18 cellular contexts compared by ENCODE assay signal in genomic region chr9:123120953-123121352, GRCh38.
DNase-seq lines count a peak whose midpoint lies in the region; ATAC-seq and TF ChIP-seq lines count a peak whose summit lies in the region.
"Had no signal": no experiment of that assay in that cellular context is flagged by ENCODE, and none has a peak within 500 bp of the region (broad histone marks: within the 10 kb centered on the region; RNA-seq: fewer than 3 reads in every experiment).

No MANE protein-coding gene starts in this region.

- H3K4me3 ChIP-seq in Karpas-422 (ENCODE audit: low read length) (no peak overlapping the region), esophagus muscularis mucosa (no peak overlapping the region), rectal smooth muscle tissue (ENCODE audit: low read length) (no peak overlapping the region)
- H3K4me3 ChIP-seq: GM23338 had no signal

- H3K9me3 ChIP-seq in Karpas-422 (ENCODE audit: low read length) (no peaks in the 10 kb centered on the region), esophagus muscularis mucosa (no peaks in the 10 kb centered on the region)
- H3K9me3 ChIP-seq: BE2C had no signal

- ATAC-seq in activated CD4-positive, alpha-beta T cell treated with anti-CD3 and anti-CD28 coated beads for 36 hours, result peak; percentile 63

- 72% methylated on average over 1 of the region's 1 CpG for WGBS in esophagus muscularis mucosa

- no peaks in the 10 kb centered on the region for H3K9me3 Mint-ChIP-seq in activated CD4-positive, alpha-beta T cell treated with anti-CD3 and anti-CD28 coated beads for 36 hours (ENCODE audit: low read depth)
- H3K9me3 Mint-ChIP-seq: CD4-positive, alpha-beta T cell; GM23338 had no signal

- H3K27ac ChIP-seq in Karpas-422 (ENCODE audit: low read length) (peak overlapping the region; percentile 23; the same call in 1 of the 2 replicates), esophagus muscularis mucosa (replicated peaks in 1 of 4) (peak overlapping the region; percentile 39 to 62 (median 51)), rectal smooth muscle tissue (ENCODE audit: low read depth, low read length) (peak overlapping the region; percentile 17)

- H3K4me1 ChIP-seq in Karpas-422 (ENCODE audit: low read length), result peaks cover 22% of the 10 kb centered on the region
- H3K4me1 ChIP-seq in esophagus muscularis mucosa, result peaks cover 22 to 42% (median 37%) of the 10 kb centered on the region in 4 donors
- peaks cover 10% of the 10 kb centered on the region for H3K4me1 ChIP-seq in rectal smooth muscle tissue (ENCODE audit: control insufficient read depth, insufficient read depth, low read length)

- no peak overlapping the region for H3K4me3 Mint-ChIP-seq in activated CD4-positive, alpha-beta T cell treated with anti-CD3 and anti-CD28 coated beads for 36 hours
- H3K4me3 Mint-ChIP-seq: CD4-positive, alpha-beta T cell; GM23338 had no signal

- no peak for TF ChIP-seq CTCF in esophagus muscularis mucosa (IDR thresholded peaks at IDR 0.05)
- no peak for TF ChIP-seq CTCF in GM10248 (IDR thresholded peaks at IDR 0.05; ENCODE audit: control extremely low read depth, extremely low read depth, low read depth, missing control alignments)

- CTCF ChIA-PET in activated CD4-positive, alpha-beta T cell treated with anti-CD3 and anti-CD28 coated beads for 36 hours (lab: Charles Lee), result interaction anchor here (0.6 to 1.3 kb wide), 3 partner anchors 9 to 45 kb away, joined by 3 to 4 read pairs (median 4); no protein-coding TSS in a partner anchor
- CTCF ChIA-PET in GM10248 (lab: Yijun Ruan, JAX), result interaction anchor here (0.8 to 1.5 kb wide), 4 partner anchors 18 to 229 kb away, joined by 3 to 4 read pairs (median 4); no protein-coding TSS in a partner anchor

- no peaks in the 10 kb centered on the region for H4K20me1 ChIP-seq in Karpas-422 (ENCODE audit: insufficient read depth, low read depth, low read length)

- POLR2A ChIA-PET in activated CD4-positive, alpha-beta T cell treated with anti-CD3 and anti-CD28 coated beads for 36 hours (lab: Charles Lee), result no interaction called here
- POLR2A ChIA-PET in GM10248 (lab: Yijun Ruan, JAX), result no interaction called here

- H3K9ac ChIP-seq in Karpas-422 (ENCODE audit: low read length) (no peak overlapping the region), rectal smooth muscle tissue (ENCODE audit: low read length) (no peak overlapping the region)

- no peak overlapping the region for H2AFZ ChIP-seq in Karpas-422 (ENCODE audit: low read length)
- H2AFZ ChIP-seq: GM23338 had no signal

- intact Hi-C loops in activated CD4-positive, alpha-beta T cell treated with anti-CD3 and anti-CD28 coated beads for 36 hours (cut with DNase I, micrococcal nuclease), result no loop called here
- intact Hi-C loops in esophagus muscularis mucosa (cut with DNase I), result no loop called here

- H3K27me3 Mint-ChIP-seq in activated CD4-positive, alpha-beta T cell treated with anti-CD3 and anti-CD28 coated beads for 36 hours, result no peaks in the 10 kb centered on the region
- H3K27me3 Mint-ChIP-seq: CD4-positive, alpha-beta T cell had no signal

- no peaks in the 10 kb centered on the region for H3K9me2 ChIP-seq in Karpas-422 (replicated peaks; ENCODE audit: insufficient read depth, low read length)

- TF ChIP-seq POLR2A in esophagus muscularis mucosa (IDR thresholded peaks at IDR 0.05; ENCODE audit: low read depth), result no peak

- peaks cover 11% of the 10 kb centered on the region; the same call in 1 of the 2 replicates for H3K79me2 ChIP-seq in Karpas-422 (ENCODE audit: low read length)

- no peak overlapping the region for H3K27ac Mint-ChIP-seq in activated CD4-positive, alpha-beta T cell treated with anti-CD3 and anti-CD28 coated beads for 36 hours
- H3K27ac Mint-ChIP-seq: CD4-positive, alpha-beta T cell; GM23338 had no signal

- H3K27me3 ChIP-seq in Karpas-422 (ENCODE audit: low read length), result no peaks in the 10 kb centered on the region
- H3K27me3 ChIP-seq in esophagus muscularis mucosa, result no peaks in the 10 kb centered on the region
- no peaks in the 10 kb centered on the region for H3K27me3 ChIP-seq in rectal smooth muscle tissue (ENCODE audit: control insufficient read depth, insufficient read depth, low read length)
- H3K27me3 ChIP-seq: BE2C had no signal

- H3K36me3 ChIP-seq in Karpas-422 (ENCODE audit: insufficient read depth, low read length) (peaks cover 30% of the 10 kb centered on the region; the same call in 1 of the 2 replicates), esophagus muscularis mucosa (no peaks in the 10 kb centered on the region), rectal smooth muscle tissue (ENCODE audit: control insufficient read depth, insufficient read depth, low read length) (no peaks in the 10 kb centered on the region)
- H3K36me3 ChIP-seq: BE2C had no signal

- peaks cover 4% of the 10 kb centered on the region for H3K36me3 Mint-ChIP-seq in activated CD4-positive, alpha-beta T cell treated with anti-CD3 and anti-CD28 coated beads for 36 hours (ENCODE audit: low read depth)

- DNase-seq in activated CD4-positive, alpha-beta T cell treated with anti-CD3 and anti-CD28 coated beads for 36 hours, result no peak
- DNase-seq in activated CD4-positive, alpha-beta T cell treated with anti-CD3 and anti-CD28 coated beads, Interleukin-2, amount 50 U/mL, for 48 hours, result no peak
- DNase-seq in Karpas-422 (no peak), esophagus muscularis mucosa (ENCODE audit: extremely low spot score) (no peak), DMS79 (lab: John Stamatoyannopoulos, UW) (no peak), NCI-H82 (lab: John Stamatoyannopoulos, UW) (no peak), GM10248 (ENCODE audit: extremely low spot score) (no peak)
- DNase-seq: 8988T; BE2C; CD4-positive, alpha-beta T cell; KBM-7; NCI-H1105; NCI-H1694 treated with DMSO at 0.1 percent for 48 hours; NCI-H345; NCI-H526; SHP77 had no signal

- no peak for TF ChIP-seq EP300 in esophagus muscularis mucosa (IDR thresholded peaks at IDR 0.05)

- peaks cover 6% of the 10 kb centered on the region for H3K4me1 Mint-ChIP-seq in activated CD4-positive, alpha-beta T cell treated with anti-CD3 and anti-CD28 coated beads for 36 hours

- no peak overlapping the region for H3K4me2 ChIP-seq in Karpas-422 (ENCODE audit: low read depth, low read length, poor library complexity, severe bottlenecking)
- H3K4me2 ChIP-seq: GM23338 had no signal
